In the genomic region with DNA sequence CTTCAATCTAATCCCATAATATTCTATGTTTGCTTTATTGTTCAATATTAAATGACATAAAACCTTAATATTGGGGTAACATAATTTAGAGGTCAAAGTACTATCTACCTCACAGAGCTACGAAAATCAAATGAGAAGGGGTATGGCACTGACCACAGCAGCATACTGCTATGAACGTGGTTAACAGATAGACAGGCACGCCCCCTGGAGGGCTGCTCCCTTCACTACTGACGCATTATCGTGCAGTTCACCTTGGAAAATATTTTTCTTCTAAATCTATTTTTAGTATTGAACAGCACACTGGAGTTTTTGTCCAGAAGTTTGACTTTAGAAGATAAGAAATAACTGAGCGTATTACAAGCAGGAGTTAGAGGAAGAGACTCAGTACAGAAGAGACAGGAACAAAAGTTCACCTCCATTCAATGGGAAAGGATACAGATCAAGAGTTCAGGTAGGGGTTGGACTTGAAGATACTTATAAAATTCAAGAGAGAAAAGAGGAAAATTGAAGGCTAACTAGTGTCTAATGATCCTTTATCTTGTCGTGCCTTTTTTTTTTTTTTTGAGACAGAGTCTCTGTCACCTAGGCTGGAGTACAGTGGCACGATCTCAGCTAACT, we compare ENCODE assay signal across 8 cellular contexts. TPM values are rescaled to one million over a fixed set of nuclear protein-coding genes. Genes with fewer than 3 reads are reported as not detected.
A peak's percentile ranks its signal among the peaks of the same experiment; 100 is the strongest.
DNase-seq lines count a peak whose midpoint lies in the region; ATAC-seq and TF ChIP-seq lines count a peak whose summit lies in the region.

No MANE protein-coding gene starts in this region.

- H3K9me3 ChIP-seq in Peyer's patch, result no peaks in the 10 kb centered on the region

- H3K4me3 ChIP-seq in Peyer's patch, result no peak overlapping the region

- no peak for TF ChIP-seq POLR2A in Peyer's patch (IDR thresholded peaks at IDR 0.05)

- H3K27me3 ChIP-seq in Peyer's patch, result no peaks in the 10 kb centered on the region

- peak in 4 of 6 experiments; percentile 39 to 53 (median 52) for TF ChIP-seq CTCF in Peyer's patch (IDR thresholded peaks at IDR 0.05)

- H3K36me3 ChIP-seq in Peyer's patch, result no peaks in the 10 kb centered on the region

- no peak overlapping the region for H3K27ac ChIP-seq in Peyer's patch

- H3K4me1 ChIP-seq in Peyer's patch, result no peaks in the 10 kb centered on the region

- DNase-seq in DMS53 (lab: John Stamatoyannopoulos, UW) (peak; percentile 72), Peyer's patch (peak; percentile 18 to 69 (median 60)), astrocyte of the hippocampus (ENCODE audit: low read depth, low spot score) (peak; percentile 75), iPS-NIHi7 (ENCODE audit: extremely low spot score) (peak; percentile 45), NCI-H128 (lab: John Stamatoyannopoulos, UW; ENCODE audit: unreplicated experiment) (no peak)
- peak; percentile 31 for DNase-seq in stimulated activated CD4-positive, alpha-beta T cell treated with anti-CD3 and anti-CD28 coated beads, Interleukin-4, amount 100 ng/mL, for 1 hour

- peak; percentile 98 for ATAC-seq in GM19395 (IDR thresholded peaks at IDR 0.05; ENCODE audit: unreplicated experiment)
- peak; percentile 95 for ATAC-seq in HG03280 (IDR thresholded peaks at IDR 0.05; ENCODE audit: unreplicated experiment)

RNA-seq across cellular contexts. Expression of gene MAP9, which starts 22.7 kb away (rescaled TPM):
- total RNA-seq in Peyer's patch, result 1 to 10 TPM in 3 of 4 donors, under 1 TPM in 1; 0.18 to 5.0 (median 2.1) TPM
